In the genomic region with DNA sequence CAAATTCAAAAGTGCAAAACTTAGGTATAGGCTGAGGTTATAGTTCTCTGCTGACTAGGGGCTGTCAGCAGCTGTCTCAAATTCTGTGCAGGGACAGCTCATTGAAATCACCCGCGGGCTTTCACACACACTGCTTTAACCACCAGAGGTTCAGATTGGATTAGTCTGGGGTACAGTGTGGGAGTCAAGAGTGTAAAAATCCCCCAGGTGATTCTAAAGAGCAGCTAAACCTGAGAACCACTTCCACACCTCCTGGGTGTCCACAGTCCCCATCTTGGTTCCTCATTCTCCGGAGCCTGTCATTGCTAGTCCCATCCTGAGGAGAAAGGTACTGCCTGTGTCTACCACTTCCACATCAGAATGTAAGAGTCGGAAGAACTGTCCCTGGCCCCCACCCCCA, we compare ENCODE assay signal across 1 cellular context.
TF ChIP-seq lines count a peak whose summit lies in the region.

No MANE protein-coding gene starts in this region.

TF ChIP-seq in K562, 482 proteins besides CTCF, POLR2A, EP300 and RAD21 (continued from another document):
- TF ChIP-seq, protein P1, sequence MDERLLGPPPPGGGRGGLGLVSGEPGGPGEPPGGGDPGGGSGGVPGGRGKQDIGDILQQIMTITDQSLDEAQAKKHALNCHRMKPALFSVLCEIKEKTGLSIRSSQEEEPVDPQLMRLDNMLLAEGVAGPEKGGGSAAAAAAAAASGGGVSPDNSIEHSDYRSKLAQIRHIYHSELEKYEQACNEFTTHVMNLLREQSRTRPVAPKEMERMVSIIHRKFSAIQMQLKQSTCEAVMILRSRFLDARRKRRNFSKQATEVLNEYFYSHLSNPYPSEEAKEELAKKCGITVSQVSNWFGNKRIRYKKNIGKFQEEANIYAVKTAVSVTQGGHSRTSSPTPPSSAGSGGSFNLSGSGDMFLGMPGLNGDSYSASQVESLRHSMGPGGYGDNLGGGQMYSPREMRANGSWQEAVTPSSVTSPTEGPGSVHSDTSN (CRISPR knock-in tag; IDR thresholded peaks at IDR 0.05; ENCODE audit: low read depth), result no peak
- TF ChIP-seq, protein P1 (tag; conservative IDR thresholded peaks at IDR 0.05; ENCODE audit: low read depth), result no peak
- TF ChIP-seq, protein P2, sequence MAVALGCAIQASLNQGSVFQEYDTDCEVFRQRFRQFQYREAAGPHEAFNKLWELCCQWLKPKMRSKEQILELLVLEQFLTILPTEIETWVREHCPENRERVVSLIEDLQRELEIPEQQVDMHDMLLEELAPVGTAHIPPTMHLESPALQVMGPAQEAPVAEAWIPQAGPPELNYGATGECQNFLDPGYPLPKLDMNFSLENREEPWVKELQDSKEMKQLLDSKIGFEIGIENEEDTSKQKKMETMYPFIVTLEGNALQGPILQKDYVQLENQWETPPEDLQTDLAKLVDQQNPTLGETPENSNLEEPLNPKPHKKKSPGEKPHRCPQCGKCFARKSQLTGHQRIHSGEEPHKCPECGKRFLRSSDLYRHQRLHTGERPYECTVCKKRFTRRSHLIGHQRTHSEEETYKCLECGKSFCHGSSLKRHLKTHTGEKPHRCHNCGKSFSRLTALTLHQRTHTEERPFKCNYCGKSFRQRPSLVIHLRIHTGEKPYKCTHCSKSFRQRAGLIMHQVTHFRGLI (CRISPR knock-in tag; IDR thresholded peaks at IDR 0.05), result no peak
- no peak for TF ChIP-seq NEUROD1 (IDR thresholded peaks at IDR 0.05; ENCODE audit: borderline replicate concordance, low read depth, low read length, partially characterized antibody)
- no peak for TF ChIP-seq CBX5 (IDR thresholded peaks at IDR 0.05; ENCODE audit: borderline replicate concordance, low read depth)
- TF ChIP-seq POLR2G (IDR thresholded peaks at IDR 0.05; ENCODE audit: low read depth, low read length), result no peak
- TF ChIP-seq E4F1 (CRISPR knock-in tag; IDR thresholded peaks at IDR 0.05; ENCODE audit: borderline replicate concordance), result no peak
- no peak for TF ChIP-seq CCAR2 (IDR thresholded peaks at IDR 0.05; ENCODE audit: low read depth, low read length)
- TF ChIP-seq, protein P3, sequence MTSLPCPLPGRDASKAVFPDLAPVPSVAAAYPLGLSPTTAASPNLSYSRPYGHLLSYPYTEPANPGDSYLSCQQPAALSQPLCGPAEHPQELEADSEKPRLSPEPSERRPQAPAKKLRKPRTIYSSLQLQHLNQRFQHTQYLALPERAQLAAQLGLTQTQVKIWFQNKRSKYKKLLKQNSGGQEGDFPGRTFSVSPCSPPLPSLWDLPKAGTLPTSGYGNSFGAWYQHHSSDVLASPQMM (CRISPR knock-in tag; IDR thresholded peaks at IDR 0.05), result no peak
- TF ChIP-seq, protein P4, sequence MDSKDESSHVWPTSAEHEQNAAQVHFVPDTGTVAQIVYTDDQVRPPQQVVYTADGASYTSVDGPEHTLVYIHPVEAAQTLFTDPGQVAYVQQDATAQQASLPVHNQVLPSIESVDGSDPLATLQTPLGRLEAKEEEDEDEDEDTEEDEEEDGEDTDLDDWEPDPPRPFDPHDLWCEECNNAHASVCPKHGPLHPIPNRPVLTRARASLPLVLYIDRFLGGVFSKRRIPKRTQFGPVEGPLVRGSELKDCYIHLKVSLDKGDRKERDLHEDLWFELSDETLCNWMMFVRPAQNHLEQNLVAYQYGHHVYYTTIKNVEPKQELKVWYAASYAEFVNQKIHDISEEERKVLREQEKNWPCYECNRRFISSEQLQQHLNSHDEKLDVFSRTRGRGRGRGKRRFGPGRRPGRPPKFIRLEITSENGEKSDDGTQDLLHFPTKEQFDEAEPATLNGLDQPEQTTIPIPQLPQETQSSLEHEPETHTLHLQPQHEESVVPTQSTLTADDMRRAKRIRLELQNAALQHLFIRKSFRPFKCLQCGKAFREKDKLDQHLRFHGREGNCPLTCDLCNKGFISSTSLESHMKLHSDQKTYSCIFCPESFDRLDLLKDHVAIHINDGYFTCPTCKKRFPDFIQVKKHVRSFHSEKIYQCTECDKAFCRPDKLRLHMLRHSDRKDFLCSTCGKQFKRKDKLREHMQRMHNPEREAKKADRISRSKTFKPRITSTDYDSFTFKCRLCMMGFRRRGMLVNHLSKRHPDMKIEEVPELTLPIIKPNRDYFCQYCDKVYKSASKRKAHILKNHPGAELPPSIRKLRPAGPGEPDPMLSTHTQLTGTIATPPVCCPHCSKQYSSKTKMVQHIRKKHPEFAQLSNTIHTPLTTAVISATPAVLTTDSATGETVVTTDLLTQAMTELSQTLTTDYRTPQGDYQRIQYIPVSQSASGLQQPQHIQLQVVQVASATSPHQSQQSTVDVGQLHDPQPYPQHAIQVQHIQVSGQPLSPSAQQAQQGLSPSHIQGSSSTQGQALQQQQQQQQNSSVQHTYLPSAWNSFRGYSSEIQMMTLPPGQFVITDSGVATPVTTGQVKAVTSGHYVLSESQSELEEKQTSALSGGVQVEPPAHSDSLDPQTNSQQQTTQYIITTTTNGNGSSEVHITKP (IDR thresholded peaks at IDR 0.05; ENCODE audit: partially characterized antibody), result no peak
TF ChIP-seq in K562: peak in this region for 0.
